Comparison of ENCODE assay signal across 29 cellular contexts in genomic region chr11:70643642-70644041, GRCh38.
DNase-seq lines count a peak whose midpoint lies in the region; ATAC-seq and TF ChIP-seq lines count a peak whose summit lies in the region.
"Had no signal": no experiment of that assay in that cellular context is flagged by ENCODE, and none has a peak within 500 bp of the region (broad histone marks: within the 10 kb centered on the region; RNA-seq: fewer than 3 reads in every experiment).

No MANE protein-coding gene starts in this region.

- H3K36me3 Mint-ChIP-seq in GM23338 (ENCODE audit: low read depth) (no peaks in the 10 kb centered on the region; the same call in 2 of the 3 replicates), neural progenitor cell (no peaks in the 10 kb centered on the region)
- H3K36me3 Mint-ChIP-seq: CD14-positive monocyte; naive thymus-derived CD8-positive, alpha-beta T cell had no signal

- TF ChIP-seq CTCF in GM12865 (IDR thresholded peaks at IDR 0.05; ENCODE audit: insufficient read depth, low read depth, low read length, missing control alignments) = no peak
- TF ChIP-seq CTCF in GM23338 (conservative IDR thresholded peaks at IDR 0.05; ENCODE audit: low read depth in 2 of 2) = no peak
- TF ChIP-seq CTCF in neural progenitor cell (IDR thresholded peaks at IDR 0.05) = no peak

- H3K4me1 ChIP-seq in GM23338 (ENCODE audit: insufficient read depth) (peaks cover 70% of the 10 kb centered on the region), neural progenitor cell (peaks cover 39% of the 10 kb centered on the region)
- H3K4me1 ChIP-seq: tibial nerve had no signal

- H3K9ac ChIP-seq in neural progenitor cell = no peak overlapping the region

- H4K20me1 ChIP-seq in GM23338 (replicated peaks; ENCODE audit: insufficient read depth) (no peaks in the 10 kb centered on the region), neural progenitor cell (ENCODE audit: low read depth) (peaks cover 32% of the 10 kb centered on the region)

- no peaks in the 10 kb centered on the region for H3K9me2 ChIP-seq in GM23338 (ENCODE audit: insufficient read depth)

- peaks cover 59% of the 10 kb centered on the region for H3K79me2 ChIP-seq in GM23338 (replicated peaks; ENCODE audit: insufficient read depth)
- no peaks in the 10 kb centered on the region for H3K79me2 ChIP-seq in neural progenitor cell (ENCODE audit: low read depth)

- H3K27ac Mint-ChIP-seq in GM23338 = peak overlapping the region; percentile 95
- H3K27ac Mint-ChIP-seq in neural progenitor cell = no peak overlapping the region
- H3K27ac Mint-ChIP-seq: activated naive CD8-positive, alpha-beta T cell treated with anti-CD3 and anti-CD28 coated beads, Interleukin-2, amount 50 U/mL, for 24 hours; CD14-positive monocyte; naive thymus-derived CD8-positive, alpha-beta T cell; T-helper 17 cell had no signal

- H3K9me3 Mint-ChIP-seq in GM23338 (peaks cover 2% of the 10 kb centered on the region; the same call in 1 of the 3 replicates), neural progenitor cell (no peaks in the 10 kb centered on the region)
- H3K9me3 Mint-ChIP-seq: activated naive CD8-positive, alpha-beta T cell treated with anti-CD3 and anti-CD28 coated beads, Interleukin-2, amount 50 U/mL, for 24 hours had no signal

- H3K9me3 ChIP-seq in iPS-18c (ENCODE audit: control insufficient read depth, insufficient read depth, low read length) (no peaks in the 10 kb centered on the region), neural progenitor cell (ENCODE audit: low read depth) (no peaks in the 10 kb centered on the region)
- H3K9me3 ChIP-seq: tibial nerve had no signal

- H3K4me2 ChIP-seq in GM23338 (peak overlapping the region; percentile 46), neural progenitor cell (no peak overlapping the region)
- H3K4me2 ChIP-seq: PC-9 had no signal

- no peak overlapping the region for H2AFZ ChIP-seq in GM23338
- no peak overlapping the region for H2AFZ ChIP-seq in neural progenitor cell (replicated peaks)
- H2AFZ ChIP-seq: PC-9 had no signal

- H3K27ac ChIP-seq in GM23338 (ENCODE audit: low read depth) = peak overlapping the region; percentile 78
- H3K27ac ChIP-seq in neural progenitor cell = no peak overlapping the region
- H3K27ac ChIP-seq: PC-9, tibial nerve had no signal

- no peak for ATAC-seq in GM23338
- ATAC-seq: activated naive CD8-positive, alpha-beta T cell treated with anti-CD3 and anti-CD28 coated beads, Interleukin-2, amount 50 U/mL, for 24 hours; esophagus mucosa; HCT116; naive thymus-derived CD8-positive, alpha-beta T cell; Right ventricle myocardium inferior; T-helper 17 cell had no signal

- H3K4me3 Mint-ChIP-seq in GM23338 = peak overlapping the region; percentile 44; the same call in 2 of the 3 replicates
- H3K4me3 Mint-ChIP-seq in neural progenitor cell = no peak overlapping the region
- H3K4me3 Mint-ChIP-seq: activated naive CD8-positive, alpha-beta T cell treated with anti-CD3 and anti-CD28 coated beads, Interleukin-2, amount 50 U/mL, for 24 hours; naive thymus-derived CD8-positive, alpha-beta T cell; T-helper 17 cell had no signal

- H3K36me3 ChIP-seq in GM23338 (ENCODE audit: insufficient read depth) (no peaks in the 10 kb centered on the region), neural progenitor cell (no peaks in the 10 kb centered on the region)
- H3K36me3 ChIP-seq: tibial nerve had no signal

- no peak overlapping the region for H3K4me3 ChIP-seq in GM12865 (ENCODE audit: low read depth, low read length)
- 0 out of 2 replicates have a peak overlapping the region, but pooled peaks have one; percentile 28 for H3K4me3 ChIP-seq in GM23338
- H3K4me3 ChIP-seq in iPS-18c (ENCODE audit: insufficient read depth, low read depth, low read length) = peak overlapping the region; percentile 1; the same call in 1 of the 2 replicates
- no peak overlapping the region for H3K4me3 ChIP-seq in neural progenitor cell
- H3K4me3 ChIP-seq: PC-9, tibial nerve had no signal

- no peaks in the 10 kb centered on the region for H3K27me3 ChIP-seq in GM23338 (ENCODE audit: insufficient read depth)
- peaks cover 6% of the 10 kb centered on the region for H3K27me3 ChIP-seq in neural progenitor cell

- H3K4me1 Mint-ChIP-seq in GM23338 (peaks cover 78% of the 10 kb centered on the region), neural progenitor cell (peaks cover 36% of the 10 kb centered on the region)
- H3K4me1 Mint-ChIP-seq: activated naive CD8-positive, alpha-beta T cell treated with anti-CD3 and anti-CD28 coated beads, Interleukin-2, amount 50 U/mL, for 24 hours; naive thymus-derived CD8-positive, alpha-beta T cell; T-helper 17 cell had no signal

- DNase-seq in GM12865 (ENCODE audit: low read depth) = peak; percentile 60
- no peak for DNase-seq in GM23338 (ENCODE audit: low spot score)
- peak; percentile 40 for DNase-seq in NCI-H69 (lab: John Stamatoyannopoulos, UW)
- DNase-seq in neural progenitor cell (ENCODE audit: low spot score) = no peak
- no peak for DNase-seq in NCI-H345 treated with DMSO at 0.1 percent for 48 hours (lab: John Stamatoyannopoulos, UW; ENCODE audit: unreplicated experiment)
- DNase-seq in COLO829 (ENCODE audit: low spot score) = no peak
- DNase-seq: activated CD4-positive, alpha-beta T cell treated with anti-CD3 and anti-CD28 coated beads, Interleukin-2, amount 50 U/mL, for 48 hours; activated CD4-positive, CD25-positive, alpha-beta regulatory T cell treated with anti-CD3 and anti-CD28 coated beads, Interleukin-2, amount 50 U/mL, for 72 hours; activated naive CD8-positive, alpha-beta T cell treated with anti-CD3 and anti-CD28 coated beads, Interleukin-2, amount 50 U/mL, for 24 hours; activated T-cell treated with anti-CD3 and anti-CD28 coated beads, Interleukin-2, amount 50 U/mL, for 48 hours; Calu3; caudate nucleus; DMS79; kidney glomerular epithelial cell; naive thymus-derived CD8-positive, alpha-beta T cell; NCI-H1694 treated with DMSO at 0.1 percent for 48 hours; NCI-H2171 treated with DMSO at 0.1 percent for 48 hours; NCI-H524; occipital lobe; PC-9; stimulated activated CD4-positive, alpha-beta T cell treated with anti-CD3 and anti-CD28 coated beads, Interleukin-15, amount 100 ng/mL, for 24 hours; stimulated activated CD4-positive, alpha-beta T cell treated with anti-CD3 and anti-CD28 coated beads, Interleukin-4, amount 100 ng/mL, for 4 hours; T-helper 17 cell had no signal

- peaks cover 23% of the 10 kb centered on the region for H3K27me3 Mint-ChIP-seq in GM23338 (ENCODE audit: insufficient read depth, low read depth, poor library complexity)
- H3K27me3 Mint-ChIP-seq in neural progenitor cell (ENCODE audit: insufficient read depth, low read depth) = peaks cover 7% of the 10 kb centered on the region

- H3F3A ChIP-seq in GM23338 (replicated peaks; ENCODE audit: low read depth) = 0 out of 2 replicates have a peak, but pooled peaks cover 5% of the 10 kb centered on the region
- H3F3A ChIP-seq in neural progenitor cell (ENCODE audit: low read depth) = peaks cover 25% of the 10 kb centered on the region

TF ChIP-seq in GM23338, 12 proteins besides CTCF, POLR2A, EP300 and RAD21:
- peak; percentile 30; the same call in 1 of the 2 replicates for TF ChIP-seq NANOG (IDR thresholded peaks at IDR 0.05; ENCODE audit: borderline replicate concordance)
- 0 out of 2 replicates have a peak, but pooled peaks have one; percentile 20 for TF ChIP-seq ETS1 (IDR thresholded peaks at IDR 0.05)
- no peak for TF ChIP-seq POLR2AphosphoS5 (IDR thresholded peaks at IDR 0.05; ENCODE audit: low read depth)

Comparison
In these comparisons a context has a peak if more than half of its experiments do, and no peak if none do; other contexts are left out.
1. DNase-seq: peak in GM12865 (single experiment) and NCI-H69 (single experiment); none in GM23338 (single experiment), neural progenitor cell (single experiment), NCI-H345 treated with DMSO at 0.1 percent for 48 hours (single experiment) and COLO829 (single experiment).
2. H3K4me3 ChIP-seq: peak in GM23338 (single experiment) and iPS-18c (single experiment); none in GM12865 (single experiment) and neural progenitor cell (single experiment).